In the genomic region with DNA sequence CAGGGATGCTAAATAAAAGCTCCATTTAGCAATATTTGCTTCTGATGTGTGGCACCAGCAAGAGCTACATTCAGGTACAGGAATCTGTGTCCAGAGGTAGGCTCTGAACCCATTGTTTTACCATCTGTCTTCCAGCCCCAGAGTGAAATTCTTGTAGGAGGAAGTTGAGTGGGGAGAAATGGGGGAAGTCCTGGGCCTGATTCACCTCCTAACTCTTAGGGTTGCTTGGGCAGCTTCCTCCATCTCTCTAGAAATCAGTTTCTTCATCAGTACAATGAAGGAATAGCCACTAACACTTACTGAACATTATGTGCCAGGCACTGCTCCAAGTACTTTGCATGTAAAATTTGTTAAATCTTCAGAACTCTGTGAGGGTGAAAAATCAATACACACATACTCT, we compare ENCODE assay signal across 19 cellular contexts. TPM values are rescaled to one million over a fixed set of nuclear protein-coding genes. Genes with fewer than 3 reads are reported as not detected.
A peak's percentile ranks its signal among the peaks of the same experiment; 100 is the strongest.
DNase-seq lines count a peak whose midpoint lies in the region; ATAC-seq, FAIRE-seq and TF ChIP-seq lines count a peak whose summit lies in the region.
"Had no signal": no experiment of that assay in that cellular context is flagged by ENCODE, and none has a peak within 500 bp of the region (broad histone marks: within the 10 kb centered on the region; RNA-seq: fewer than 3 reads in every experiment).

No MANE protein-coding gene starts in this region.

- peak; percentile 55 for ATAC-seq in GM21529 (IDR thresholded peaks at IDR 0.05; ENCODE audit: unreplicated experiment)
- ATAC-seq in GM21381 (IDR thresholded peaks at IDR 0.05; ENCODE audit: unreplicated experiment), result no peak
- ATAC-seq: body of pancreas; stimulated activated effector memory CD8-positive, alpha-beta T cell treated with anti-CD3 and anti-CD28 coated beads, Interleukin-12 subunit alpha, Interleukin-12 subunit beta, amount 100 ng/mL, for 72 hours had no signal

- peak overlapping the region; percentile 76 for H3K4me2 ChIP-seq in endothelial cell of umbilical vein (ENCODE audit: insufficient read depth, low read length)

- POLR2A ChIA-PET in endothelial cell of umbilical vein (lab: Charles Lee), result no interaction called here

- no TSS peak for BruUV-seq in endothelial cell of umbilical vein (replicated peaks; lab: Mats Ljungman, UMichigan)

- H3K27me3 ChIP-seq in endothelial cell of umbilical vein (ENCODE audit: control insufficient read depth in 2 of 2, insufficient read depth in 2 of 2, low read length in 2 of 2) (no peaks in the 10 kb centered on the region), MG63 (no peaks in the 10 kb centered on the region)
- H3K27me3 ChIP-seq: body of pancreas, ovary had no signal

- H3K9me3 ChIP-seq in endothelial cell of umbilical vein (replicated peaks; ENCODE audit: control insufficient read depth, insufficient read depth, low read length) (no peaks in the 10 kb centered on the region), MG63 (no peaks in the 10 kb centered on the region)
- H3K9me3 ChIP-seq: body of pancreas, left ventricle myocardium inferior, ovary had no signal

- DNase-seq in Daoy (ENCODE audit: low read depth), result peak; percentile 5
- peak; percentile 13 to 38 for DNase-seq in Kasumi-1 (lab: John Stamatoyannopoulos, UW)
- DNase-seq in endothelial cell of umbilical vein (ENCODE audit: low read depth, low spot score), result peak; percentile 62
- DNase-seq in GM19238 (ENCODE audit: insufficient read length, low spot score), result no peak
- no peak for DNase-seq in NCI-H1436 treated with DMSO at 0.1 percent for 48 hours (lab: John Stamatoyannopoulos, UW)
- DNase-seq in MG63, result no peak
- DNase-seq: activated CD4-positive, CD25-positive, alpha-beta regulatory T cell; activated T-cell treated with anti-CD3 and anti-CD28 coated beads, Interleukin-2, amount 50 U/mL, for 48 hours; GDM1; left ventricle myocardium inferior; NCI-H510A; ovary; SHP77 had no signal

- FAIRE-seq in endothelial cell of umbilical vein (lab: Jason Lieb, UNC), result peak; percentile 88
- FAIRE-seq: endometrium had no signal

- no peaks in the 10 kb centered on the region for H3K36me3 ChIP-seq in endothelial cell of umbilical vein (ENCODE audit: control insufficient read depth in 2 of 2, extremely low read depth in 1 of 2, insufficient read depth in 2 of 2, low read length in 2 of 2)
- no peaks in the 10 kb centered on the region for H3K36me3 ChIP-seq in MG63
- H3K36me3 ChIP-seq: left ventricle myocardium inferior, ovary had no signal

- H3K4me3 ChIP-seq in endothelial cell of umbilical vein (replicated peaks in 1 of 3; ENCODE audit: insufficient read depth in 1 of 3, low read depth in 1 of 3, low read length in 3 of 3), result no peak overlapping the region
- no peak overlapping the region for H3K4me3 ChIP-seq in MG63
- H3K4me3 ChIP-seq: body of pancreas, left ventricle myocardium inferior, ovary had no signal

- intact Hi-C loops in endothelial cell of umbilical vein (cut with micrococcal nuclease), result loop anchor here (1.0 kb wide), 1 partner anchor 13 kb away; no protein-coding TSS in a partner anchor

- no peaks in the 10 kb centered on the region for H3K79me2 ChIP-seq in endothelial cell of umbilical vein (ENCODE audit: control insufficient read depth, insufficient read depth, low read length)

- H3K27ac ChIP-seq in endothelial cell of umbilical vein (ENCODE audit: insufficient read depth, low read depth, low read length), result peak overlapping the region; percentile 29
- H3K27ac ChIP-seq: body of pancreas, HL-60, left ventricle myocardium inferior, ovary had no signal

- CTCF ChIA-PET in endothelial cell of umbilical vein (lab: Charles Lee), result interaction anchor here (0.7 to 2.2 kb wide), 4 partner anchors 10 to 97 kb away, joined by 3 to 10 read pairs (median 4); no protein-coding TSS in a partner anchor

- TF ChIP-seq CTCF in endothelial cell of umbilical vein (IDR thresholded peaks at IDR 0.05; ENCODE audit: extremely low read depth in 1 of 2, insufficient read depth in 1 of 2, low read depth in 1 of 2, low read length in 2 of 2), result no peak

- no peak overlapping the region for H3K9ac ChIP-seq in endothelial cell of umbilical vein (replicated peaks; ENCODE audit: extremely low read depth, insufficient read depth, low read length)

- H3K4me1 ChIP-seq in endothelial cell of umbilical vein (ENCODE audit: control insufficient read depth, extremely low read depth, insufficient read depth, low read length), result peaks cover 18% of the 10 kb centered on the region

- dilution Hi-C loops in endothelial cell of umbilical vein (cut with MboI; ENCODE audit: extremely low pct_ligation_motif_present, low sequenced_read_pairs), result no loop called here

- no peak for TF ChIP-seq POLR2A in endothelial cell of umbilical vein (IDR thresholded peaks at IDR 0.05; ENCODE audit: low read depth, low read length)

- H2AFZ ChIP-seq in endothelial cell of umbilical vein (ENCODE audit: low read depth, low read length), result peak overlapping the region; percentile 48

- H4K20me1 ChIP-seq in endothelial cell of umbilical vein (replicated peaks; ENCODE audit: control insufficient read depth, extremely low read depth, insufficient read depth, low read length), result no peaks in the 10 kb centered on the region

- H3K9me1 ChIP-seq in endothelial cell of umbilical vein (replicated peaks; ENCODE audit: control insufficient read depth, extremely low read depth, insufficient read depth, low read length), result peaks cover 2% of the 10 kb centered on the region

TF ChIP-seq in endothelial cell of umbilical vein, 7 proteins besides CTCF, POLR2A, EP300 and RAD21:
- TF ChIP-seq GATA2 (IDR thresholded peaks at IDR 0.05; ENCODE audit: insufficient read depth, insufficient read length, low read depth, low read length) (peak; percentile 63), EZH2 (IDR thresholded peaks at IDR 0.05; ENCODE audit: borderline replicate concordance, low read depth, low read length, severe bottlenecking) (no peak), POLR2AphosphoS5 (IDR thresholded peaks at IDR 0.05; ENCODE audit: insufficient read depth, low read depth, low read length) (no peak), MYC (IDR thresholded peaks at IDR 0.05; ENCODE audit: low read depth, low read length) (no peak), JUN (IDR thresholded peaks at IDR 0.05; ENCODE audit: borderline replicate concordance, insufficient read depth, insufficient read length, low read depth) (no peak), FOS (IDR thresholded peaks at IDR 0.05; ENCODE audit: borderline replicate concordance, insufficient read depth, low read length) (no peak)
- TF ChIP-seq, protein P1, sequence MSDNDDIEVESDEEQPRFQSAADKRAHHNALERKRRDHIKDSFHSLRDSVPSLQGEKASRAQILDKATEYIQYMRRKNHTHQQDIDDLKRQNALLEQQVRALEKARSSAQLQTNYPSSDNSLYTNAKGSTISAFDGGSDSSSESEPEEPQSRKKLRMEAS (IDR thresholded peaks at IDR 0.05; ENCODE audit: insufficient read depth, insufficient read length), result no peak

RNA-seq across cellular contexts. Expression of a gene that starts 35.1 kb away (rescaled TPM):
- total RNA-seq in Daoy (2014; rRNA removed; shearing (Covaris generic)), result 36.9 and 41.2 TPM in 2 replicates
- total RNA-seq in endothelial cell of umbilical vein, result 54.5 and 57.3 TPM in 2 replicates
- 28.7 and 32.1 TPM in 2 replicates for polyA plus RNA-seq in endothelial cell of umbilical vein
- polyA plus RNA-seq in endothelial cell of umbilical vein (2011; cell fraction: cytosol; rRNA removed), result 22.7 and 22.8 TPM in 2 replicates
- 16.6 and 18.5 TPM in 2 replicates for polyA plus RNA-seq in endothelial cell of umbilical vein (2011; cell fraction: nucleus; rRNA removed)
- polyA plus RNA-seq in endothelial cell of umbilical vein (2012), result 30.1 and 38.2 TPM in 2 replicates
- polyA minus RNA-seq in endothelial cell of umbilical vein, result 94.4 and 108 TPM in 2 replicates
- 47.3 TPM for polyA minus RNA-seq in endothelial cell of umbilical vein (2011; cell fraction: cytosol; rRNA and poly(A)+ RNA removed)
- polyA minus RNA-seq in endothelial cell of umbilical vein (2011; cell fraction: nucleus; rRNA and poly(A)+ RNA removed), result 22.3 and 26.4 TPM in 2 replicates
- total RNA-seq in MG63 (2014; rRNA removed; shearing (Covaris generic); ENCODE audit: low replicate concordance), result 61.4 and 81.3 TPM in 2 replicates

RNA-seq across cellular contexts. Expression of a gene that starts 55.9 kb away (rescaled TPM):
- 29.5 and 42.6 TPM in 2 replicates for total RNA-seq in Daoy (2014; rRNA removed; shearing (Covaris generic))
- 25.0 and 31.3 TPM in 2 replicates for total RNA-seq in endothelial cell of umbilical vein
- polyA plus RNA-seq in endothelial cell of umbilical vein, result 12.0 and 16.0 TPM in 2 replicates
- polyA plus RNA-seq in endothelial cell of umbilical vein (2011; cell fraction: cytosol; rRNA removed), result 11.3 TPM in 2 replicates
- polyA plus RNA-seq in endothelial cell of umbilical vein (2011; cell fraction: nucleus; rRNA removed), result 17.0 and 18.4 TPM in 2 replicates
- polyA plus RNA-seq in endothelial cell of umbilical vein (2012), result 12.4 and 14.3 TPM in 2 replicates
- 38.6 and 43.0 TPM in 2 replicates for polyA minus RNA-seq in endothelial cell of umbilical vein
- polyA minus RNA-seq in endothelial cell of umbilical vein (2011; cell fraction: cytosol; rRNA and poly(A)+ RNA removed), result 0.61 TPM
- 36.8 and 51.9 TPM in 2 replicates for polyA minus RNA-seq in endothelial cell of umbilical vein (2011; cell fraction: nucleus; rRNA and poly(A)+ RNA removed)
- total RNA-seq in MG63 (2014; rRNA removed; shearing (Covaris generic); ENCODE audit: low replicate concordance), result 5.4 and 6.4 TPM in 2 replicates

Comparison
In these comparisons a context has a peak if more than half of its experiments do, and no peak if none do; other contexts are left out.
1. DNase-seq: peak in Daoy (single experiment), Kasumi-1 (2 of 2) and endothelial cell of umbilical vein (single experiment); none in GM19238 (single experiment), NCI-H1436 treated with DMSO at 0.1 percent for 48 hours (single experiment) and MG63 (single experiment).